1 cellular context compared by ENCODE assay signal in the genomic region with DNA sequence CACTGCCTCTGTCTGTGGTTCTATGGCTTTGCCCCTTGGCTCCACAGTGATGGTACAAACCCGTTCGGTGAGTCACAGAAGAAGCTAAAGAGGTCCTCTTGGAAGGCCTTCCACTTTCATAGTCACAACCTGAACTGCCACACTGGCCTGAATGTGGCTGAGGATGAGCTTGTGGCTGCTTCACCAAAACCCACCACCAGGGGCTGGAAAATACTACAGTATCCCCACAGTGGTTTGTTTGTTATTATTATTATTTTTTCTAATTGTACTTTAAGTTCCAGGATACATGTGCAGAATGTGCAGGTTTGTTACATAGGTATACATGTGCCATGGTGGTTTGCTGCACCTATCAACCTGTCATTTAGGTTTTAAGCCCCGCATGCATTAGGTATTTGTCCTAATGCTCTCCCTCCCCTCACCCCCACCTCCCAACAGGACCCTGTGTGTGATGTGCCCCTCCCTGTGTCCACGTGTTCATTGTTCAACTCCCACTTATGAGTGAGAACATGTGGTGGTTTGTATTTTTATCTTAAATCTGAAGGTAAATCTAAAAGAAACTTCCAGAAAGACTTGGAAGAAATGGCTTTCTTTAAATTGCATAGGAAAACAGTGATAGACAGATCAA.
TF ChIP-seq lines count a peak whose summit lies in the region.

No MANE protein-coding gene starts in this region.

TF ChIP-seq in SK-N-SH, 30 proteins besides CTCF, POLR2A, EP300 and RAD21 (continued from another document):
- TF ChIP-seq, protein P1, sequence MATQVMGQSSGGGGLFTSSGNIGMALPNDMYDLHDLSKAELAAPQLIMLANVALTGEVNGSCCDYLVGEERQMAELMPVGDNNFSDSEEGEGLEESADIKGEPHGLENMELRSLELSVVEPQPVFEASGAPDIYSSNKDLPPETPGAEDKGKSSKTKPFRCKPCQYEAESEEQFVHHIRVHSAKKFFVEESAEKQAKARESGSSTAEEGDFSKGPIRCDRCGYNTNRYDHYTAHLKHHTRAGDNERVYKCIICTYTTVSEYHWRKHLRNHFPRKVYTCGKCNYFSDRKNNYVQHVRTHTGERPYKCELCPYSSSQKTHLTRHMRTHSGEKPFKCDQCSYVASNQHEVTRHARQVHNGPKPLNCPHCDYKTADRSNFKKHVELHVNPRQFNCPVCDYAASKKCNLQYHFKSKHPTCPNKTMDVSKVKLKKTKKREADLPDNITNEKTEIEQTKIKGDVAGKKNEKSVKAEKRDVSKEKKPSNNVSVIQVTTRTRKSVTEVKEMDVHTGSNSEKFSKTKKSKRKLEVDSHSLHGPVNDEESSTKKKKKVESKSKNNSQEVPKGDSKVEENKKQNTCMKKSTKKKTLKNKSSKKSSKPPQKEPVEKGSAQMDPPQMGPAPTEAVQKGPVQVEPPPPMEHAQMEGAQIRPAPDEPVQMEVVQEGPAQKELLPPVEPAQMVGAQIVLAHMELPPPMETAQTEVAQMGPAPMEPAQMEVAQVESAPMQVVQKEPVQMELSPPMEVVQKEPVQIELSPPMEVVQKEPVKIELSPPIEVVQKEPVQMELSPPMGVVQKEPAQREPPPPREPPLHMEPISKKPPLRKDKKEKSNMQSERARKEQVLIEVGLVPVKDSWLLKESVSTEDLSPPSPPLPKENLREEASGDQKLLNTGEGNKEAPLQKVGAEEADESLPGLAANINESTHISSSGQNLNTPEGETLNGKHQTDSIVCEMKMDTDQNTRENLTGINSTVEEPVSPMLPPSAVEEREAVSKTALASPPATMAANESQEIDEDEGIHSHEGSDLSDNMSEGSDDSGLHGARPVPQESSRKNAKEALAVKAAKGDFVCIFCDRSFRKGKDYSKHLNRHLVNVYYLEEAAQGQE (IDR thresholded peaks at IDR 0.05; ENCODE audit: low read depth, low read length) = no peak
- TF ChIP-seq MEF2A (IDR thresholded peaks at IDR 0.05; ENCODE audit: borderline replicate concordance, low read depth) (no peak), RCOR1 (IDR thresholded peaks at IDR 0.05; ENCODE audit: low read length) (no peak), TEAD4 (IDR thresholded peaks at IDR 0.05; ENCODE audit: borderline replicate concordance, insufficient read depth) (no peak), SIN3A (IDR thresholded peaks at IDR 0.05; ENCODE audit: borderline replicate concordance, low read depth, low read length) (no peak), RFX5 (IDR thresholded peaks at IDR 0.05; ENCODE audit: low read length) (no peak), RXRA (IDR thresholded peaks at IDR 0.05; ENCODE audit: borderline replicate concordance, low read depth) (no peak), CHD2 (IDR thresholded peaks at IDR 0.05; ENCODE audit: low read length, partially characterized antibody) (no peak), FOSL2 (IDR thresholded peaks at IDR 0.05; ENCODE audit: borderline replicate concordance, low read depth) (no peak), FOXJ3 (CRISPR knock-in tag; IDR thresholded peaks at IDR 0.05) (no peak), MAX (IDR thresholded peaks at IDR 0.05; ENCODE audit: low read depth) (no peak), SMC3 (IDR thresholded peaks at IDR 0.05; ENCODE audit: low read depth, low read length) (no peak)
- TF ChIP-seq, protein P2, sequence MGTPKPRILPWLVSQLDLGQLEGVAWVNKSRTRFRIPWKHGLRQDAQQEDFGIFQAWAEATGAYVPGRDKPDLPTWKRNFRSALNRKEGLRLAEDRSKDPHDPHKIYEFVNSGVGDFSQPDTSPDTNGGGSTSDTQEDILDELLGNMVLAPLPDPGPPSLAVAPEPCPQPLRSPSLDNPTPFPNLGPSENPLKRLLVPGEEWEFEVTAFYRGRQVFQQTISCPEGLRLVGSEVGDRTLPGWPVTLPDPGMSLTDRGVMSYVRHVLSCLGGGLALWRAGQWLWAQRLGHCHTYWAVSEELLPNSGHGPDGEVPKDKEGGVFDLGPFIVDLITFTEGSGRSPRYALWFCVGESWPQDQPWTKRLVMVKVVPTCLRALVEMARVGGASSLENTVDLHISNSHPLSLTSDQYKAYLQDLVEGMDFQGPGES (IDR thresholded peaks at IDR 0.05; ENCODE audit: low read depth, low read length) = no peak
